1 cellular context compared by ENCODE assay signal in genomic region chr3:175121225-175121624, GRCh38.
TF ChIP-seq lines count a peak whose summit lies in the region.

No MANE protein-coding gene starts in this region.

TF ChIP-seq in HepG2, 621 proteins besides CTCF, POLR2A, EP300 and RAD21 (continued from another document):
- no peak for TF ChIP-seq ZNF503 (CRISPR knock-in tag; IDR thresholded peaks at IDR 0.05)
